7 cellular contexts compared by ENCODE assay signal in the genomic region with DNA sequence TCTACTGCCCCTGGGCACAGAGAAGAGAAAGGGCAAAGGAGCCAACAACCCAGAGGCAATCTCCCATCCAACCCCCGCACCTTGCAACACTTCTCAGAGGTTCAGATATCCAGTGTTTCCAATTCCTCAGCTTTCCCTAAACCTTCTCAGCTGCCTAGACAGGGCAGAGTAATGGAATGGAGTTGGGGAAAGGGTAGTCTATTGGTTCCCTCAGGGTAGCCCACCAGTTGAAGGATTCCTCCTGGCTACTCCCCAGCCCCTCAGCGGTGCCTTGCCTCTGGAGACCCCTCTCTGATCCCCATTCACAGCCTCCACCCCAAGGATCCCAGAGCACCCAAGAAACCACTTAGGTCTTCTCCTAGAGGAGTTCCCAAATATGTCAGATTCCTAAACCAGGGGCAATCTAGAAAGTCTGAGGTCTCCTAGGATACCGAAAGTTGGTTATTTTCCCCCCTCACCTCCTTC. TPM values are rescaled to one million over a fixed set of nuclear protein-coding genes. Genes with fewer than 3 reads are reported as not detected.
DNase-seq lines count a peak whose midpoint lies in the region; TF ChIP-seq lines count a peak whose summit lies in the region.
"Had no signal": no experiment of that assay in that cellular context is flagged by ENCODE, and none has a peak within 500 bp of the region (broad histone marks: within the 10 kb centered on the region; RNA-seq: fewer than 3 reads in every experiment).

No MANE protein-coding gene starts in this region.

- peak overlapping the region; percentile 48; the same call in 1 of the 2 replicates for H3K9ac ChIP-seq in ES-I3 (ENCODE audit: low read depth, low read length)
- H3K9ac ChIP-seq in mammary epithelial cell (ENCODE audit: insufficient read depth, low read length), result no peak overlapping the region

- in situ Hi-C loops in mammary epithelial cell (cut with MboI; ENCODE audit: low sequenced_read_pairs in 2 of 2), result no loop called here

- peaks cover 30% of the 10 kb centered on the region for H3K4me1 Mint-ChIP-seq in neural crest cell

- no CpG with 5 or more reads among the region's 3 CpGs for WGBS in mammary epithelial cell (ENCODE audit: low coverage, missing lambda C conversion rate)

- peak overlapping the region; percentile 78 for H2AFZ ChIP-seq in mammary epithelial cell (ENCODE audit: low read depth, low read length)

- H3K9me3 ChIP-seq in ES-I3 (ENCODE audit: control insufficient read depth, insufficient read depth, low read length) (no peaks in the 10 kb centered on the region), mammary epithelial cell (replicated peaks; ENCODE audit: insufficient read depth, low read length) (no peaks in the 10 kb centered on the region), uterus (no peaks in the 10 kb centered on the region)

- H3K4me3 ChIP-seq in mammary epithelial cell (replicated peaks in 1 of 3; ENCODE audit: insufficient read depth in 1 of 3, low read depth in 2 of 3, low read length in 3 of 3), result no peak overlapping the region
- no peak overlapping the region for H3K4me3 ChIP-seq in uterus

- no peaks in the 10 kb centered on the region for H3K36me3 Mint-ChIP-seq in neural crest cell (ENCODE audit: low read depth)

- H3K27ac Mint-ChIP-seq in neural crest cell (ENCODE audit: unreplicated experiment), result no peak overlapping the region
- H3K27ac Mint-ChIP-seq: activated T-cell treated with anti-CD3 and anti-CD28 coated beads, Interleukin-2, amount 50 U/mL, for 72 hours had no signal

- H3K79me2 ChIP-seq in mammary epithelial cell (ENCODE audit: insufficient read depth, low read length), result no peaks in the 10 kb centered on the region

- H3K4me3 Mint-ChIP-seq in neural crest cell, result peak overlapping the region; percentile 45

- no TSS peak for BruUV-seq in mammary epithelial cell (replicated peaks; lab: Mats Ljungman, UMichigan)

- dilution Hi-C loops in mammary epithelial cell (cut with HindIII; ENCODE audit: low sequenced_read_pairs), result no loop called here

- CTCF ChIA-PET in mammary epithelial cell (lab: Charles Lee; ENCODE audit: low non-redundant PET), result interaction anchor here (1.6 kb wide), 1 partner anchor 25 kb away, joined by 10 read pairs; a partner anchor contains a TSS

- H3K36me3 ChIP-seq in ES-I3 (ENCODE audit: insufficient read depth, low read length) (no peaks in the 10 kb centered on the region), mammary epithelial cell (ENCODE audit: insufficient read depth, low read length) (no peaks in the 10 kb centered on the region), uterus (no peaks in the 10 kb centered on the region)

- H3K27me3 ChIP-seq in mammary epithelial cell (ENCODE audit: insufficient read depth, low read length) (no peaks in the 10 kb centered on the region), uterus (peaks cover 0 to 5% of the 10 kb centered on the region in 2 donors)

- H3K4me1 ChIP-seq in ES-I3 (ENCODE audit: insufficient read depth, low read length) (peaks cover 34% of the 10 kb centered on the region), mammary epithelial cell (ENCODE audit: insufficient read depth, low read length) (peaks cover 41% of the 10 kb centered on the region), uterus (no peaks in the 10 kb centered on the region)

- TF ChIP-seq CTCF in mammary epithelial cell (conservative IDR thresholded peaks at IDR 0.05 in 1 of 2, IDR thresholded peaks at IDR 0.05 in 1 of 2; ENCODE audit: extremely low read depth in 1 of 2, insufficient read depth in 1 of 2, low read depth in 1 of 2, low read length in 2 of 2), result no peak
- no peak for TF ChIP-seq CTCF in neural crest cell (conservative IDR thresholded peaks at IDR 0.05)
- TF ChIP-seq CTCF in uterus (IDR thresholded peaks at IDR 0.05), result no peak

- H3K27me3 Mint-ChIP-seq in neural crest cell (ENCODE audit: low read depth), result peaks cover 53% of the 10 kb centered on the region

- intact Hi-C loops in mammary epithelial cell (cut with micrococcal nuclease) (no loop called here), uterus (cut with DNase I; ENCODE audit: low total_unique reads) (no loop called here)

- no peaks in the 10 kb centered on the region for H3K9me3 Mint-ChIP-seq in neural crest cell
- H3K9me3 Mint-ChIP-seq: activated T-cell treated with anti-CD3 and anti-CD28 coated beads, Interleukin-2, amount 50 U/mL, for 72 hours had no signal

- DNase-seq in mammary epithelial cell (no peak), neural crest cell (ENCODE audit: low read depth, low spot score) (no peak), cerebellar cortex (ENCODE audit: low spot score) (no peak), NCI-H1048 (lab: John Stamatoyannopoulos, UW) (no peak), uterus (no peak)

- H4K20me1 ChIP-seq in mammary epithelial cell (ENCODE audit: insufficient read depth, low read length), result no peaks in the 10 kb centered on the region

- peak overlapping the region; percentile 17 for H3K4me2 ChIP-seq in mammary epithelial cell (ENCODE audit: insufficient read depth, low read depth, low read length)

- no peak for TF ChIP-seq POLR2A in uterus (IDR thresholded peaks at IDR 0.05)

- H3K27ac ChIP-seq in mammary epithelial cell (ENCODE audit: insufficient read depth, low read depth, low read length), result no peak overlapping the region
- no peak overlapping the region for H3K27ac ChIP-seq in uterus

RNA-seq across cellular contexts. Expression of a gene that starts 0.5 kb away (rescaled TPM):
- under 1 TPM; 0.26 to 0.67 TPM for total RNA-seq in mammary epithelial cell
- polyA plus RNA-seq in mammary epithelial cell, result 0.54 TPM
- not detected for polyA minus RNA-seq in mammary epithelial cell
- 0.32 TPM in 1 of 2 replicates, not detected in the other for total RNA-seq in neural crest cell
- 1 to 10 TPM in 1 of 4 donors, under 1 TPM in 1, not detected in 2; 0.40 to 1.2 TPM for total RNA-seq in uterus

RNA-seq across cellular contexts. Expression of a gene that starts 19.8 kb away (rescaled TPM):
- total RNA-seq in mammary epithelial cell (1,000 to 10,000 TPM in 1 of 2 donors, 100 to 1,000 TPM in 1; 216 to 1,018 TPM), neural crest cell (3,205 and 3,261 TPM in 2 replicates), uterus (1,000 to 10,000 TPM in 2 of 4 donors, 100 to 1,000 TPM in 2; 245 to 1,238 (median 796) TPM)
- 973 TPM for polyA plus RNA-seq in mammary epithelial cell
- polyA minus RNA-seq in mammary epithelial cell, result 602 TPM

RNA-seq across cellular contexts. Expression of a gene that starts 20.4 kb away (rescaled TPM):
- total RNA-seq in mammary epithelial cell, result 10 to 100 TPM; 37.2 to 68.1 TPM
- 26.9 TPM for polyA plus RNA-seq in mammary epithelial cell
- polyA minus RNA-seq in mammary epithelial cell, result 126 TPM
- 369 and 401 TPM in 2 replicates for total RNA-seq in neural crest cell
- total RNA-seq in uterus, result 100 to 1,000 TPM in 1 of 4 donors, 10 to 100 TPM in 3; 20.5 to 133 (median 50.1) TPM

RNA-seq across cellular contexts. Expression of a gene that starts 24.6 kb away (rescaled TPM):
- total RNA-seq in mammary epithelial cell (100 to 1,000 TPM; 113 to 155 TPM), neural crest cell (148 and 160 TPM in 2 replicates), uterus (100 to 1,000 TPM in 3 of 4 donors, 10 to 100 TPM in 1; 32.3 to 141 (median 120) TPM)
- 172 TPM for polyA plus RNA-seq in mammary epithelial cell
- 168 TPM for polyA minus RNA-seq in mammary epithelial cell
